ENCODE assay signal across 12 cellular contexts in genomic region chr4:125321709-125322362, GRCh38. TPM values are rescaled to one million over a fixed set of nuclear protein-coding genes. Genes with fewer than 3 reads are reported as not detected.
DNase-seq lines count a peak whose midpoint lies in the region; ATAC-seq and TF ChIP-seq lines count a peak whose summit lies in the region.
"Had no signal": no experiment of that assay in that cellular context is flagged by ENCODE, and none has a peak within 500 bp of the region (broad histone marks: within the 10 kb centered on the region; RNA-seq: fewer than 3 reads in every experiment).

No MANE protein-coding gene starts in this region.

- H3K27ac ChIP-seq in heart left ventricle, result peak overlapping the region in 10 of 12 donors; percentile 22 to 61 (median 49)
- no peak overlapping the region for H3K27ac ChIP-seq in aorta (ENCODE audit: low read depth in 1 of 2, low read length in 2 of 2)

- intact Hi-C loops in heart left ventricle (cut with DNase I) (loop anchor here in 1 of 10 donors (5.0 kb wide), 1 partner anchor 70 kb away; no protein-coding TSS in a partner anchor), cardiac septum (cut with DNase I) (no loop called here), mucosa of descending colon (cut with DNase I, micrococcal nuclease) (no loop called here), aorta (cut with DNase I) (no loop called here)

- no peak for DNase-seq in heart left ventricle
- no peak for DNase-seq in cardiac septum (ENCODE audit: low spot score)
- DNase-seq in epithelial cell of proximal tubule (ENCODE audit: low read depth), result no peak
- no peak for DNase-seq in mucosa of descending colon
- DNase-seq in aorta, result no peak
- no peak for DNase-seq in KBM-7
- DNase-seq: glutamatergic neuron; GOT3; NCI-H526 treated with DMSO at 0.1 percent for 48 hours; stimulated activated naive CD4-positive, alpha-beta T cell treated with Interleukin-2 at 50 U/mL for 16 hours had no signal

- TF ChIP-seq CTCF in heart left ventricle (IDR thresholded peaks at IDR 0.05) (no peak), epithelial cell of proximal tubule (conservative IDR thresholded peaks at IDR 0.05; ENCODE audit: low read depth, low read length) (no peak), mucosa of descending colon (IDR thresholded peaks at IDR 0.05) (no peak)

- ATAC-seq in heart left ventricle (peak; percentile 26 to 54 (median 31)), mucosa of descending colon (peak; percentile 38), aorta (ENCODE audit: low FRiP score) (peak; percentile 44), GM18520 (IDR thresholded peaks at IDR 0.05; ENCODE audit: unreplicated experiment) (no peak), HG03571 (IDR thresholded peaks at IDR 0.05; ENCODE audit: unreplicated experiment) (no peak)

- peaks cover 0 to 8% (median 0%) of the 10 kb centered on the region in 9 donors for H3K36me3 ChIP-seq in heart left ventricle
- no peaks in the 10 kb centered on the region for H3K36me3 ChIP-seq in mucosa of descending colon (ENCODE audit: low read depth)
- peaks cover 0 to 2% of the 10 kb centered on the region in 2 donors for H3K36me3 ChIP-seq in aorta (ENCODE audit: control insufficient read depth in 1 of 2, insufficient read depth in 2 of 2, low read length in 1 of 2)

- no peak for TF ChIP-seq POLR2A in heart left ventricle (IDR thresholded peaks at IDR 0.05)

- H3K9me3 ChIP-seq in heart left ventricle (no peaks in the 10 kb centered on the region), mucosa of descending colon (no peaks in the 10 kb centered on the region), aorta (ENCODE audit: control insufficient read depth, low read length) (no peaks in the 10 kb centered on the region)

- H3K4me1 ChIP-seq in heart left ventricle (peaks cover 5 to 81% (median 46%) of the 10 kb centered on the region in 12 donors), mucosa of descending colon (ENCODE audit: low read depth) (no peaks in the 10 kb centered on the region), aorta (ENCODE audit: control insufficient read depth in 1 of 2, insufficient read depth in 2 of 2, low read length in 2 of 2) (peaks cover 10 to 13% of the 10 kb centered on the region in 2 donors)

- H3K4me3 ChIP-seq in heart left ventricle (peak overlapping the region in 9 of 12 donors; percentile 9 to 48 (median 26)), epithelial cell of proximal tubule (ENCODE audit: low read depth, low read length) (peak overlapping the region; percentile 20), mucosa of descending colon (no peak overlapping the region), aorta (ENCODE audit: low read length in 2 of 2) (peak overlapping the region; percentile 51 to 72)

- H3K27me3 ChIP-seq in heart left ventricle, result peaks cover 0 to 7% (median 0%) of the 10 kb centered on the region in 9 donors
- H3K27me3 ChIP-seq in aorta (ENCODE audit: control insufficient read depth in 1 of 2, insufficient read depth in 2 of 2, low read length in 1 of 2), result no peaks in the 10 kb centered on the region

- in situ Hi-C loops in KBM-7 (cut with MboI; ENCODE audit: low pct_unique_long_range_greater_than_20kb, low sequenced_read_pairs), result no loop called here

RNA-seq across cellular contexts. Expression of gene FAT4, which starts 7.1 kb away (rescaled TPM):
- total RNA-seq in heart left ventricle (10 to 100 TPM in 6 of 9 donors, 1 to 10 TPM in 3; 5.3 to 16.3 (median 11.8) TPM), cardiac septum (18.6 TPM), epithelial cell of proximal tubule (0.58 and 1.4 TPM in 2 replicates), mucosa of descending colon (10 to 100 TPM in 1 of 3 donors, 1 to 10 TPM in 2; 2.5 to 28.4 (median 4.3) TPM), aorta (10 to 100 TPM; 40.5 to 48.0 TPM)
- polyA plus RNA-seq in heart left ventricle (1 to 10 TPM; 1.3 to 4.1 TPM), aorta (1 to 10 TPM in 1 of 2 donors, under 1 TPM in 1; 0.88 to 6.6 TPM)

Comparison
In these comparisons a context has a peak if more than half of its experiments do, and no peak if none do; other contexts are left out.
1. ATAC-seq: peak in heart left ventricle (4 of 4), mucosa of descending colon (single experiment) and aorta (single experiment); none in GM18520 (single experiment) and HG03571 (single experiment).
2. H3K27ac ChIP-seq: peak in heart left ventricle (10 of 12); none in aorta (0 of 2).